Comparison of ENCODE assay signal across 27 cellular contexts in the genomic region with DNA sequence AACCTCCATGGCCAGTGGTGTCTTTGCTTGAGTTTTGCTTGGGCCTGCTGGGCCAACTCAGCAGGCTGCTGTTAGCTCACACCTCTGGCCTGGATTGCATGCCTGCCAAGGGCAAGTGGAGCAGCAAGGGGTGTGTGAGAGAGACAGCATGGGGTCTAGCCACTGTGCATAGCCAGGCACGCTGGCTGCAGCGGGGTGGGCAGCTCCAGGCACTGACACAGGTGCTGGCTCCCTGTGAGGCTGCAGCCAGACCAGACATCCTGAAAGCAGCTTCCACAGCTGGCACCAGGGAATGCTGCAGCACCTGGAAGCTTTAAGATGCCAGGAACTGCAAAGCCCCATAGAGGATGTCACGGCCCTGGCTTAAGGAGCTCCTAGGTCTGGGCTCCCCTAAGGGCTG.
"Had no signal": no experiment of that assay in that cellular context is flagged by ENCODE, and none has a peak within 500 bp of the region (broad histone marks: within the 10 kb centered on the region; RNA-seq: fewer than 3 reads in every experiment).

No MANE protein-coding gene starts in this region.

- H3K4me1 ChIP-seq: adrenal gland, ascending aorta, esophagus squamous epithelium, gastrocnemius medialis, parathyroid adenoma, right lobe of liver had no signal

- H3K79me2 ChIP-seq: parathyroid adenoma had no signal

- DNase-seq: activated CD4-positive, alpha-beta T cell treated with anti-CD3 and anti-CD28 coated beads for 1 hour; activated CD4-positive, alpha-beta T cell treated with anti-CD3 and anti-CD28 coated beads, Interleukin-2, amount 50 U/mL, for 1 hour; activated T-cell treated with anti-CD3 and anti-CD28 coated beads, Interleukin-2, amount 50 U/mL, for 1 hour; adrenal gland; brain microvascular endothelial cell; central memory CD4-positive, alpha-beta T cell; effector memory CD4-positive, alpha-beta T cell; esophagus squamous epithelium; gastrocnemius medialis; hippocampal formation; islet precursor cell; left cardiac atrium; mucosa of descending colon; nephron progenitor cell; nucleus accumbens; right lobe of liver; stimulated activated CD4-positive, alpha-beta T cell treated with anti-CD3 and anti-CD28 coated beads, Interleukin-2, amount 100 ng/mL, for 24 hours; T-cell; WERI-Rb-1 had no signal

- ATAC-seq: activated T-helper 17 cell treated with anti-CD3 and anti-CD28 coated beads, Interleukin-2, amount 50 U/mL, for 72 hours; gastrocnemius medialis; left cardiac atrium; mucosa of descending colon; right lobe of liver; T-cell had no signal

- H3K36me3 Mint-ChIP-seq: activated naive CD8-positive, alpha-beta T cell; stimulated activated memory B cell treated with anti-CD40 and anti-IgM and Interleukin-4, amounts not matched to agents 10 μg/mL and 1 μg/mL and 100 μg/mL, for 72 hours; T-cell had no signal

- H3K27ac Mint-ChIP-seq: activated naive CD8-positive, alpha-beta T cell; activated T-helper 17 cell treated with anti-CD3 and anti-CD28 coated beads, Interleukin-2, amount 50 U/mL, for 72 hours; memory B cell; nephron progenitor cell; stimulated activated memory B cell treated with anti-CD40 and anti-IgM and Interleukin-4, amounts not matched to agents 10 μg/mL and 1 μg/mL and 100 μg/mL, for 72 hours; T-cell had no signal

- H3K9ac ChIP-seq: parathyroid adenoma had no signal

- H3K27me3 ChIP-seq: adrenal gland, ascending aorta, brain microvascular endothelial cell, esophagus squamous epithelium, gastrocnemius medialis, right lobe of liver had no signal

- H3K4me3 ChIP-seq: adrenal gland, ascending aorta, esophagus squamous epithelium, gastrocnemius medialis, mucosa of descending colon, right lobe of liver, skin epidermis, thoracic aorta had no signal

- H3K9me3 ChIP-seq: adrenal gland, ascending aorta, esophagus squamous epithelium, gastrocnemius medialis, mucosa of descending colon, right lobe of liver, thoracic aorta had no signal

- H3K4me3 Mint-ChIP-seq: activated naive CD8-positive, alpha-beta T cell; activated T-helper 17 cell treated with anti-CD3 and anti-CD28 coated beads, Interleukin-2, amount 50 U/mL, for 72 hours; memory B cell; nephron progenitor cell; stimulated activated memory B cell treated with anti-CD40 and anti-IgM and Interleukin-4, amounts not matched to agents 10 μg/mL and 1 μg/mL and 100 μg/mL, for 72 hours; T-cell had no signal

- H3K36me3 ChIP-seq: adrenal gland, ascending aorta, brain microvascular endothelial cell, esophagus squamous epithelium, gastrocnemius medialis, right lobe of liver, thoracic aorta, WERI-Rb-1 had no signal

- H3K9me3 Mint-ChIP-seq: stimulated activated memory B cell treated with anti-CD40 and anti-IgM and Interleukin-4, amounts not matched to agents 10 μg/mL and 1 μg/mL and 100 μg/mL, for 72 hours had no signal

- H3K27ac ChIP-seq: adrenal gland, ascending aorta, brain microvascular endothelial cell, esophagus squamous epithelium, gastrocnemius medialis, parathyroid adenoma, right lobe of liver, skin epidermis, thoracic aorta, WERI-Rb-1 had no signal

- H3K27me3 Mint-ChIP-seq: activated naive CD8-positive, alpha-beta T cell; activated T-helper 17 cell treated with anti-CD3 and anti-CD28 coated beads, Interleukin-2, amount 50 U/mL, for 72 hours; memory B cell; stimulated activated memory B cell treated with anti-CD40 and anti-IgM and Interleukin-4, amounts not matched to agents 10 μg/mL and 1 μg/mL and 100 μg/mL, for 72 hours; T-cell had no signal

- H2AFZ ChIP-seq: parathyroid adenoma had no signal

- H3K4me1 Mint-ChIP-seq: activated T-helper 17 cell treated with anti-CD3 and anti-CD28 coated beads, Interleukin-2, amount 50 U/mL, for 72 hours; memory B cell; nephron progenitor cell; stimulated activated memory B cell treated with anti-CD40 and anti-IgM and Interleukin-4, amounts not matched to agents 10 μg/mL and 1 μg/mL and 100 μg/mL, for 72 hours; T-cell had no signal
